In the genomic region with DNA sequence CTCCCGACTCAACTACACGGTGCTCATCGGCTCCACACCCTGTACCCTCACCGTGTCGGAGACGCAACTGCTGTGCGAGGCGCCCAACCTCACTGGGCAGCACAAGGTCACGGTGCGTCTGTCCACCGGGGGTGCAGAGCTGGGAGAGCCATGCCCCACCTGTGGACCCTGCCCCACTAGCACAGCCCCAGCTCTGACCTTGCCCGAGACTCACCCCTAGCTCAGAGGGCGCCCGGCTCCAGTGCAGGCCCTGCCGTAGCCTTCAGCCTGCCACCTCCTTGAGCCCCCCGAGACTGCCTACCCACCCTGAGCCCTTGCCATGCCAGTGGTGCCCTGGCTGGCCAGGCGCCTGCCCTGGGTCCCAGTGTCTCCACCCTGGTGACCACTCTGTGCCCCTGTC, we compare ENCODE assay signal across 1 cellular context.
TF ChIP-seq lines count a peak whose summit lies in the region.

No MANE protein-coding gene starts in this region.

TF ChIP-seq in K562, 482 proteins besides CTCF, POLR2A, EP300 and RAD21:
- no peak for TF ChIP-seq ZNF77 (CRISPR knock-in tag; IDR thresholded peaks at IDR 0.05)
- TF ChIP-seq POLR2G (IDR thresholded peaks at IDR 0.05; ENCODE audit: low read depth, low read length): peak; percentile 44; the same call in 1 of the 2 replicates
